In genomic region chr16:80924372-80924978, GRCh38 we compare ENCODE assay signal across 8 cellular contexts.
DNase-seq lines count a peak whose midpoint lies in the region; ATAC-seq and TF ChIP-seq lines count a peak whose summit lies in the region.

No MANE protein-coding gene starts in this region.

- TF ChIP-seq CTCF in OCI-LY7 (conservative IDR thresholded peaks at IDR 0.05; ENCODE audit: low read length) (peak; percentile 64), suprapubic skin (IDR thresholded peaks at IDR 0.05) (peak in 1 of 2 donors; percentile 10)

- WGBS in suprapubic skin, result 35% methylated on average over 8 of the region's 8 CpGs

- H3K9me2 ChIP-seq in OCI-LY7 (ENCODE audit: insufficient read depth, low read length), result no peaks in the 10 kb centered on the region

- H3K4me3 ChIP-seq in CD8-positive, alpha-beta memory T cell (ENCODE audit: low read length), result no peak overlapping the region
- H3K4me3 ChIP-seq in OCI-LY7 (ENCODE audit: low read depth, low read length, poor library complexity, severe bottlenecking) (no peak overlapping the region), suprapubic skin (no peak overlapping the region)

- no peaks in the 10 kb centered on the region for H3K79me2 ChIP-seq in OCI-LY7 (ENCODE audit: insufficient read depth, low read depth, low read length)

- H3K4me2 ChIP-seq in OCI-LY7 (ENCODE audit: low read length), result no peak overlapping the region

- H3K27me3 Mint-ChIP-seq in CD8-positive, alpha-beta memory T cell, result peaks cover 14 to 25% of the 10 kb centered on the region in 2 donors

- H3K27ac Mint-ChIP-seq in CD8-positive, alpha-beta memory T cell, result no peak overlapping the region

- peak in 4 of 5 donors; percentile 2 to 19 (median 6) for DNase-seq in CD8-positive, alpha-beta memory T cell
- DNase-seq in OCI-LY7 (ENCODE audit: low spot score) (peak; percentile 12), iPS DF 19.7 (ENCODE audit: low read depth, low spot score) (peak; percentile 50), suprapubic skin (ENCODE audit: low spot score in 2 of 2) (no peak)
- peak; percentile 31 for DNase-seq in activated naive CD4-positive, alpha-beta T cell treated with anti-CD3 and anti-CD28 coated beads, Interleukin-2, amount 50 U/mL, for 16 hours
- peak; percentile 34 to 46 for DNase-seq in stimulated activated CD8-positive, alpha-beta memory T cell treated with anti-CD3 and anti-CD28 coated beads, Interleukin-2, amount 100 ng/mL, for 48 hours (ENCODE audit: low read depth in 2 of 2)

- H3K27ac ChIP-seq in CD8-positive, alpha-beta memory T cell (ENCODE audit: low read depth, low read length), result no peak overlapping the region
- no peak overlapping the region for H3K27ac ChIP-seq in OCI-LY7 (ENCODE audit: low read depth, low read length, poor library complexity, severe bottlenecking)
- no peak overlapping the region for H3K27ac ChIP-seq in suprapubic skin

- no peaks in the 10 kb centered on the region for H4K20me1 ChIP-seq in OCI-LY7 (ENCODE audit: insufficient read depth, low read length)

- H3K4me1 ChIP-seq in CD8-positive, alpha-beta memory T cell (ENCODE audit: insufficient read depth, low read length), result no peaks in the 10 kb centered on the region
- H3K4me1 ChIP-seq in OCI-LY7 (ENCODE audit: insufficient read depth, low read length, poor library complexity, severe bottlenecking), result no peaks in the 10 kb centered on the region
- no peaks in the 10 kb centered on the region for H3K4me1 ChIP-seq in suprapubic skin

- H2AFZ ChIP-seq in OCI-LY7 (ENCODE audit: low read length), result no peak overlapping the region

- H3K9me3 Mint-ChIP-seq in CD8-positive, alpha-beta memory T cell, result peaks cover 0 to 6% (median 2%) of the 10 kb centered on the region in 5 donors

- intact Hi-C loops in OCI-LY7 (cut with micrococcal nuclease; ENCODE audit: unreplicated experiment), result no loop called here

- no TSS peak for BruUV-seq in OCI-LY7 (replicated peaks; lab: Mats Ljungman, UMichigan)

- no peak for TF ChIP-seq EP300 in suprapubic skin (IDR thresholded peaks at IDR 0.05)

- peaks cover 3% of the 10 kb centered on the region for H3K27me3 ChIP-seq in CD8-positive, alpha-beta memory T cell (ENCODE audit: insufficient read depth, low read length, poor library complexity, severe bottlenecking)
- H3K27me3 ChIP-seq in suprapubic skin, result no peaks in the 10 kb centered on the region

- H3K4me3 Mint-ChIP-seq in CD8-positive, alpha-beta memory T cell, result no peak overlapping the region

- POLR2A ChIA-PET in CD8-positive, alpha-beta memory T cell (lab: Charles Lee), result no interaction called here
- POLR2A ChIA-PET in OCI-LY7 (lab: Charles Lee), result interaction anchor here (1.1 kb wide), 1 partner anchor 30 kb away, joined by 3 read pairs; no protein-coding TSS in a partner anchor

- peaks cover 0 to 3% (median 0%) of the 10 kb centered on the region in 3 donors for H3K4me1 Mint-ChIP-seq in CD8-positive, alpha-beta memory T cell

- H3K9me3 ChIP-seq in CD8-positive, alpha-beta memory T cell (ENCODE audit: low read length), result no peaks in the 10 kb centered on the region
- H3K9me3 ChIP-seq in OCI-LY7 (ENCODE audit: low read length) (no peaks in the 10 kb centered on the region), suprapubic skin (no peaks in the 10 kb centered on the region)

- CTCF ChIA-PET in CD8-positive, alpha-beta memory T cell (lab: Charles Lee), result no interaction called here
- CTCF ChIA-PET in OCI-LY7 (lab: Charles Lee; ENCODE audit: unreplicated experiment), result no interaction called here

- TF ChIP-seq POLR2A in suprapubic skin (IDR thresholded peaks at IDR 0.05), result no peak

- H3K36me3 Mint-ChIP-seq in CD8-positive, alpha-beta memory T cell, result no peaks in the 10 kb centered on the region

- ATAC-seq in GM21529 (IDR thresholded peaks at IDR 0.05; ENCODE audit: unreplicated experiment), result peak; percentile 66
- ATAC-seq in HG03378 (IDR thresholded peaks at IDR 0.05; ENCODE audit: unreplicated experiment), result no peak

- no peaks in the 10 kb centered on the region for H3K36me3 ChIP-seq in CD8-positive, alpha-beta memory T cell (ENCODE audit: insufficient read depth, low read length)
- H3K36me3 ChIP-seq in OCI-LY7 (ENCODE audit: insufficient read depth, low read length), result no peaks in the 10 kb centered on the region
- H3K36me3 ChIP-seq in suprapubic skin, result no peaks in the 10 kb centered on the region

Comparison
In these comparisons a context has a peak if more than half of its experiments do, and no peak if none do; other contexts are left out.
1. DNase-seq: peak in CD8-positive, alpha-beta memory T cell (4 of 5), OCI-LY7 (single experiment), activated naive CD4-positive, alpha-beta T cell treated with anti-CD3 and anti-CD28 coated beads, Interleukin-2, amount 50 U/mL, for 16 hours (single experiment), iPS DF 19.7 (single experiment) and stimulated activated CD8-positive, alpha-beta memory T cell treated with anti-CD3 and anti-CD28 coated beads, Interleukin-2, amount 100 ng/mL, for 48 hours (2 of 2); none in suprapubic skin (0 of 2).